9 cellular contexts compared by ENCODE assay signal in genomic region chr10:95260909-95261552, GRCh38. TPM values are rescaled to one million over a fixed set of nuclear protein-coding genes. Genes with fewer than 3 reads are reported as not detected.
A peak's percentile ranks its signal among the peaks of the same experiment; 100 is the strongest.
DNase-seq lines count a peak whose midpoint lies in the region; ATAC-seq, FAIRE-seq and TF ChIP-seq lines count a peak whose summit lies in the region.
"Had no signal": no experiment of that assay in that cellular context is flagged by ENCODE, and none has a peak within 500 bp of the region (broad histone marks: within the 10 kb centered on the region; RNA-seq: fewer than 3 reads in every experiment).

No MANE protein-coding gene starts in this region.

- H3K4me1 ChIP-seq in K562 (replicated peaks in 1 of 2; ENCODE audit: control insufficient read depth in 2 of 2, insufficient read depth in 2 of 2, low read length in 2 of 2) (peaks cover 5 to 8% of the 10 kb centered on the region in 2 experiments; a peak in 3 of 5 replicates), keratinocyte (ENCODE audit: control insufficient read depth, extremely low read depth, insufficient read depth, low read length) (peaks cover 53% of the 10 kb centered on the region)

- WGBS in K562 (ENCODE audit: insufficient coverage, low coverage, missing lambda C conversion rate): 60% methylated on average over 1 of the region's 4 CpGs

- 0 out of 3 replicates have a peak, but pooled peaks cover 3% of the 10 kb centered on the region for H3K79me2 ChIP-seq in K562 (ENCODE audit: control insufficient read depth, insufficient read depth, low read length)
- H3K79me2 ChIP-seq in keratinocyte (ENCODE audit: control insufficient read depth, insufficient read depth, low read length): peaks cover 54% of the 10 kb centered on the region

- in situ Hi-C loops in K562 (cut with MboI): no loop called here

- H4K20me1 ChIP-seq in K562 (replicated peaks; ENCODE audit: control insufficient read depth, insufficient read depth, low read length): no peaks in the 10 kb centered on the region
- no peaks in the 10 kb centered on the region for H4K20me1 ChIP-seq in keratinocyte (ENCODE audit: control insufficient read depth, extremely low read depth, insufficient read depth, low read length)

- TF ChIP-seq RAD21 in K562 (CRISPR knock-in tag; conservative IDR thresholded peaks at IDR 0.05 in 1 of 2, IDR thresholded peaks at IDR 0.05 in 1 of 2): no peak

- TF ChIP-seq CTCF in K562 (IDR thresholded peaks at IDR 0.05 in 2 of 3, conservative IDR thresholded peaks at IDR 0.05 in 1 of 3; ENCODE audit: insufficient read depth in 2 of 3, low read depth in 1 of 3, low read length in 3 of 3) (no peak), keratinocyte (optimal IDR thresholded peaks at IDR 0.05 in 1 of 3, IDR thresholded peaks at IDR 0.05 in 1 of 3, conservative IDR thresholded peaks at IDR 0.05 in 1 of 3; ENCODE audit: extremely low read depth in 1 of 3, insufficient read depth in 2 of 3, low read length in 3 of 3) (no peak)

- H3K27me3 Mint-ChIP-seq in stimulated activated naive B cell treated with anti-CD40 and anti-IgM and Interleukin-4, amounts not matched to agents 10 μg/mL and 1 μg/mL and 100 μg/mL, for 72 hours: no peaks in the 10 kb centered on the region

- TF ChIP-seq POLR2A in K562 (conservative IDR thresholded peaks at IDR 0.05): no peak

- H3K4me3 ChIP-seq in K562: no peak overlapping the region
- peak overlapping the region in 2 of 3 experiments; percentile 53 to 61 for H3K4me3 ChIP-seq in keratinocyte (ENCODE audit: control insufficient read depth in 2 of 3, extremely low read depth in 1 of 3, insufficient read depth in 2 of 3, low read depth in 1 of 3, low read length in 3 of 3)

- CTCF ChIA-PET in K562 (lab: Yijun Ruan, JAX; ENCODE audit: low intra/inter-chr PET ratio): no interaction called here

- H3K36me3 Mint-ChIP-seq in stimulated activated naive B cell treated with anti-CD40 and anti-IgM and Interleukin-4, amounts not matched to agents 10 μg/mL and 1 μg/mL and 100 μg/mL, for 72 hours: peaks cover 37 to 57% of the 10 kb centered on the region in 2 donors
- H3K36me3 Mint-ChIP-seq: activated naive CD8-positive, alpha-beta T cell treated with anti-CD3 and anti-CD28 coated beads for 36 hours had no signal

- H3K9me1 ChIP-seq in K562 (ENCODE audit: control insufficient read depth, insufficient read depth, low read length) (no peaks in the 10 kb centered on the region), keratinocyte (ENCODE audit: control insufficient read depth, extremely low read depth, insufficient read depth, low read length) (no peaks in the 10 kb centered on the region)

- BruUV-seq in K562 (replicated peaks; lab: Mats Ljungman, UMichigan): no TSS peak

- H3K27me3 ChIP-seq in K562 (ENCODE audit: control insufficient read depth in 2 of 2, insufficient read depth in 2 of 2, low read length in 2 of 2) (no peaks in the 10 kb centered on the region), keratinocyte (ENCODE audit: control insufficient read depth, extremely low read depth, insufficient read depth, low read length) (no peaks in the 10 kb centered on the region)

- H2AFZ ChIP-seq in K562 (ENCODE audit: low read depth, low read length): no peak overlapping the region
- no peak overlapping the region for H2AFZ ChIP-seq in keratinocyte (ENCODE audit: control insufficient read depth, low read length)

- H3K9me3 ChIP-seq in K562 (replicated peaks; ENCODE audit: control insufficient read depth, insufficient read depth, low read depth, low read length) (no peaks in the 10 kb centered on the region), keratinocyte (ENCODE audit: control insufficient read depth, low read depth, low read length) (no peaks in the 10 kb centered on the region)

- ATAC-seq in K562 (no peak), HG03095 (IDR thresholded peaks at IDR 0.05; ENCODE audit: unreplicated experiment) (no peak), GM18517 (IDR thresholded peaks at IDR 0.05; ENCODE audit: unreplicated experiment) (no peak)
- no peak for ATAC-seq in stimulated activated naive B cell treated with anti-CD40 and anti-IgM and Interleukin-4, amounts not matched to agents 10 μg/mL and 1 μg/mL and 100 μg/mL, for 72 hours (replicated peaks)

- H3K27ac Mint-ChIP-seq in stimulated activated naive B cell treated with anti-CD40 and anti-IgM and Interleukin-4, amounts not matched to agents 10 μg/mL and 1 μg/mL and 100 μg/mL, for 72 hours: peak overlapping the region; percentile 51
- H3K27ac Mint-ChIP-seq: activated naive CD8-positive, alpha-beta T cell treated with anti-CD3 and anti-CD28 coated beads for 36 hours had no signal

- POLR2A ChIA-PET in K562 (lab: Yijun Ruan, JAX): no interaction called here

- peaks cover 18 to 37% of the 10 kb centered on the region in 2 donors for H3K4me1 Mint-ChIP-seq in stimulated activated naive B cell treated with anti-CD40 and anti-IgM and Interleukin-4, amounts not matched to agents 10 μg/mL and 1 μg/mL and 100 μg/mL, for 72 hours
- H3K4me1 Mint-ChIP-seq: activated naive CD8-positive, alpha-beta T cell treated with anti-CD3 and anti-CD28 coated beads for 36 hours had no signal

- H3K27ac ChIP-seq in K562 (ENCODE audit: extremely low read depth, low read depth, low read length) (peak overlapping the region; percentile 47; the same call in 2 of the 3 replicates), keratinocyte (ENCODE audit: control insufficient read depth, insufficient read depth, low read length) (peak overlapping the region; percentile 98)

- H3K9ac ChIP-seq in K562 (ENCODE audit: insufficient read depth in 1 of 2, low read depth in 2 of 2, low read length in 2 of 2) (peak overlapping the region in 1 of 2 experiments; percentile 27; a peak in 1 of 4 replicates), keratinocyte (ENCODE audit: control insufficient read depth, extremely low read depth, insufficient read depth, low read length) (peak overlapping the region; percentile 83)

- no peak for TF ChIP-seq EP300 in K562 (IDR thresholded peaks at IDR 0.05; ENCODE audit: low read length)

- intact Hi-C loops in K562 (cut with micrococcal nuclease): no loop called here

- H3K4me2 ChIP-seq in K562 (ENCODE audit: insufficient read depth, low read length): no peak overlapping the region
- H3K4me2 ChIP-seq in keratinocyte (ENCODE audit: control insufficient read depth, extremely low read depth, insufficient read depth, low read depth, low read length): peak overlapping the region; percentile 88

- DNase-seq in HT1080 (ENCODE audit: low read depth) (peak; percentile 45), K562 (ENCODE audit: extremely low read depth in 1 of 4, low spot score in 3 of 4) (no peak), keratinocyte (ENCODE audit: low read depth, low spot score) (no peak), T-helper 2 cell (no peak), OCI-M2 (lab: John Stamatoyannopoulos, UW; ENCODE audit: unreplicated experiment) (no peak)
- DNase-seq in stimulated activated naive B cell treated with anti-CD40 and anti-IgM and Interleukin-4, amounts not matched to agents 10 μg/mL and 1 μg/mL and 100 μg/mL, for 72 hours: no peak
- DNase-seq: activated naive CD8-positive, alpha-beta T cell treated with anti-CD3 and anti-CD28 coated beads for 36 hours had no signal

- dilution Hi-C loops in keratinocyte (cut with MboI; ENCODE audit: extremely low pct_ligation_motif_present, low sequenced_read_pairs): no loop called here

- H3K9me3 Mint-ChIP-seq in stimulated activated naive B cell treated with anti-CD40 and anti-IgM and Interleukin-4, amounts not matched to agents 10 μg/mL and 1 μg/mL and 100 μg/mL, for 72 hours: peaks cover 0 to 3% of the 10 kb centered on the region in 2 donors
- H3K9me3 Mint-ChIP-seq: activated naive CD8-positive, alpha-beta T cell treated with anti-CD3 and anti-CD28 coated beads for 36 hours had no signal

- FAIRE-seq in K562 (lab: Jason Lieb, UNC) (no peak), keratinocyte (lab: Jason Lieb, UNC) (peak; percentile 96)

- H3K4me3 Mint-ChIP-seq in stimulated activated naive B cell treated with anti-CD40 and anti-IgM and Interleukin-4, amounts not matched to agents 10 μg/mL and 1 μg/mL and 100 μg/mL, for 72 hours: no peak overlapping the region
- H3K4me3 Mint-ChIP-seq: activated naive CD8-positive, alpha-beta T cell treated with anti-CD3 and anti-CD28 coated beads for 36 hours had no signal

- H3K36me3 ChIP-seq in K562 (ENCODE audit: control insufficient read depth, insufficient read depth, low read length) (peaks cover 77% of the 10 kb centered on the region; the same call in 2 of the 3 replicates), keratinocyte (ENCODE audit: control insufficient read depth in 2 of 2, extremely low read depth in 1 of 2, insufficient read depth in 2 of 2, low read length in 2 of 2) (peaks cover 32% of the 10 kb centered on the region in 2 experiments)

RNA-seq across cellular contexts. Expression of gene PDLIM1, which starts 29.8 kb away (rescaled TPM):
- 11.4 and 17.9 TPM in 2 replicates for total RNA-seq in HT1080 (2014; rRNA removed; shearing (Covaris generic))
- polyA plus RNA-seq in HT1080 (2015; cell fraction: cytosol; rRNA removed): 80.7 and 84.4 TPM in 2 replicates
- 36.5 and 45.3 TPM in 2 replicates for polyA plus RNA-seq in HT1080 (2015; cell fraction: nucleus; rRNA removed)
- total RNA-seq in K562 (2011; cell fraction: chromatin; rRNA removed; ENCODE audit: low replicate concordance): 33.7 and 36.9 TPM in 2 replicates
- total RNA-seq in K562 (2011; cell fraction: nucleolus; rRNA removed): 27.2 and 28.5 TPM in 2 replicates
- total RNA-seq in K562 (2011; cell fraction: nucleoplasm; rRNA removed): 37.0 and 40.4 TPM in 2 replicates
- total RNA-seq in K562 (2014; rRNA removed) (19.8 and 23.9 TPM in 2 replicates), K562 (2014; rRNA removed; fragmentation: Illumina TruSeq; extraction: Trizol) (39.1 and 41.6 TPM in 2 replicates), K562 (2015; rRNA removed; fragmentation: Illumina TruSeq; extraction: Trizol) (29.6 and 32.7 TPM in 2 replicates), K562 (2021) (110 and 116 TPM in 2 replicates)
- polyA plus RNA-seq in K562 (2011; rRNA removed) (47.3 and 71.2 TPM in 2 replicates), K562 (2014; fragmentation: Illumina TruSeq; extraction: Trizol) (128 and 164 TPM in 2 replicates), K562 (2014; fragmentation: Nextera tagmentation; extraction: Ambion mirVana) (10 to 100 TPM; 25.6 to 32.9 TPM), K562 (2014; rRNA removed) (56.5 and 59.1 TPM in 2 replicates), keratinocyte (200 to 450 TPM (median 298 TPM) in 3 replicates)
- polyA plus RNA-seq in K562 (2011; cell fraction: cytosol; rRNA removed): 79.5 and 97.2 TPM in 2 replicates
- polyA plus RNA-seq in K562 (2011; cell fraction: nucleus; rRNA removed): 42.8 and 45.8 TPM in 2 replicates
- polyA plus RNA-seq in K562 (2012): 144 and 169 TPM in 2 replicates
- 68.9 and 82.4 TPM in 2 replicates for polyA minus RNA-seq in K562 (2011; rRNA and poly(A)+ RNA removed)
- 67.6 and 71.5 TPM in 2 replicates for polyA minus RNA-seq in K562 (2011; cell fraction: cytosol; rRNA and poly(A)+ RNA removed)
- 14.0 and 21.2 TPM in 2 replicates for polyA minus RNA-seq in K562 (2011; cell fraction: nucleus; rRNA and poly(A)+ RNA removed)
- 152 TPM for polyA plus RNA-seq in keratinocyte (2011; ENCODE audit: low read depth)
- 550 and 564 TPM in 2 replicates for polyA plus RNA-seq in keratinocyte (2011; cell fraction: cytosol; rRNA removed)
- 299 and 342 TPM in 2 replicates for polyA plus RNA-seq in keratinocyte (2011; cell fraction: nucleus; rRNA removed)
- polyA plus RNA-seq in keratinocyte (2012; ENCODE audit: low replicate concordance): 367 and 421 TPM in 2 replicates
- 372 to 462 TPM (median 381 TPM) in 3 replicates for polyA minus RNA-seq in keratinocyte
- 329 TPM for polyA minus RNA-seq in keratinocyte (2011; cell fraction: cytosol; rRNA and poly(A)+ RNA removed)
- 92.1 and 192 TPM in 2 replicates for polyA minus RNA-seq in keratinocyte (2011; cell fraction: nucleus; rRNA and poly(A)+ RNA removed)
